8 cellular contexts compared by ENCODE assay signal in genomic region chr2:28753043-28753683, GRCh38. TPM values are rescaled to one million over a fixed set of nuclear protein-coding genes. Genes with fewer than 3 reads are reported as not detected.
DNase-seq lines count a peak whose midpoint lies in the region; ATAC-seq and TF ChIP-seq lines count a peak whose summit lies in the region.

No MANE protein-coding gene starts in this region.

- DNase-seq in activated CD4-positive, CD25-positive, alpha-beta regulatory T cell (lab: John Stamatoyannopoulos, UW), result peak in 3 of 4 experiments; percentile 4 to 14 (median 8)
- DNase-seq in NCI-H2227 (lab: John Stamatoyannopoulos, UW; ENCODE audit: unreplicated experiment) (peak; percentile 38), epithelial cell of esophagus (ENCODE audit: low read depth) (peak; percentile 86), superior temporal gyrus (ENCODE audit: extremely low spot score) (peak; percentile 75)
- DNase-seq in activated CD4-positive, alpha-beta memory T cell treated with anti-CD3 and anti-CD28 coated beads, Interleukin-2, amount 10 ng/mL, durations not matched to agents 7 days and 5 days, result peak; percentile 49

- TF ChIP-seq CTCF in epithelial cell of esophagus (IDR thresholded peaks at IDR 0.05; ENCODE audit: insufficient read depth, low read depth, low read length, missing control alignments), result peak; percentile 71

- H3K4me1 ChIP-seq in mucosa of stomach (ENCODE audit: control insufficient read depth, insufficient read depth, low read length), result peaks cover 42% of the 10 kb centered on the region

- no peaks in the 10 kb centered on the region for H3K9me3 ChIP-seq in mucosa of stomach (ENCODE audit: control insufficient read depth, low read length)

- no peaks in the 10 kb centered on the region for H3K9me3 Mint-ChIP-seq in activated CD4-positive, alpha-beta memory T cell treated with anti-CD3 and anti-CD28 coated beads, Interleukin-2, amount 10 ng/mL, durations not matched to agents 7 days and 5 days

- CTCF ChIA-PET in activated CD4-positive, alpha-beta memory T cell treated with anti-CD3 and anti-CD28 coated beads, Interleukin-2, amount 10 ng/mL, durations not matched to agents 7 days and 5 days (lab: Charles Lee), result interaction anchor here (1.1 to 7.6 kb wide), 5 partner anchors 137 to 208 kb away, joined by 3 to 108 read pairs (median 11); no protein-coding TSS in a partner anchor

- peaks cover 64% of the 10 kb centered on the region for H3K4me1 Mint-ChIP-seq in activated CD4-positive, alpha-beta memory T cell treated with anti-CD3 and anti-CD28 coated beads, Interleukin-2, amount 10 ng/mL, durations not matched to agents 7 days and 5 days

- H3K27ac Mint-ChIP-seq in activated CD4-positive, alpha-beta memory T cell treated with anti-CD3 and anti-CD28 coated beads, Interleukin-2, amount 10 ng/mL, durations not matched to agents 7 days and 5 days, result peak overlapping the region; percentile 94

- peak overlapping the region; percentile 99 for H3K9ac ChIP-seq in mucosa of stomach (ENCODE audit: low read length)

- ATAC-seq in activated CD4-positive, CD25-positive, alpha-beta regulatory T cell treated with anti-CD3 and anti-CD28 coated beads, Interleukin-2, amount 50 U/mL, for 24 hours, result no peak
- ATAC-seq in HG03342 (IDR thresholded peaks at IDR 0.05; ENCODE audit: unreplicated experiment), result no peak

- H3K4me3 ChIP-seq in epithelial cell of esophagus (ENCODE audit: low read length) (peak overlapping the region; percentile 89), mucosa of stomach (ENCODE audit: low read length) (peak overlapping the region; percentile 90)

- no peaks in the 10 kb centered on the region for H3K27me3 ChIP-seq in mucosa of stomach (ENCODE audit: control insufficient read depth, insufficient read depth, low read length)

- H3K27me3 Mint-ChIP-seq in activated CD4-positive, alpha-beta memory T cell treated with anti-CD3 and anti-CD28 coated beads, Interleukin-2, amount 10 ng/mL, durations not matched to agents 7 days and 5 days, result no peaks in the 10 kb centered on the region

- peaks cover 24% of the 10 kb centered on the region for H3K36me3 Mint-ChIP-seq in activated CD4-positive, alpha-beta memory T cell treated with anti-CD3 and anti-CD28 coated beads, Interleukin-2, amount 10 ng/mL, durations not matched to agents 7 days and 5 days (ENCODE audit: low read depth)

- H3K4me3 Mint-ChIP-seq in activated CD4-positive, alpha-beta memory T cell treated with anti-CD3 and anti-CD28 coated beads, Interleukin-2, amount 10 ng/mL, durations not matched to agents 7 days and 5 days, result peak overlapping the region; percentile 91

- no peaks in the 10 kb centered on the region for H3K36me3 ChIP-seq in mucosa of stomach (ENCODE audit: control insufficient read depth, insufficient read depth, low read length)

- POLR2A ChIA-PET in activated CD4-positive, alpha-beta memory T cell treated with anti-CD3 and anti-CD28 coated beads, Interleukin-2, amount 10 ng/mL, durations not matched to agents 7 days and 5 days (lab: Charles Lee), result interaction anchor here (1.9 to 5.5 kb wide), 7 partner anchors 56 to 262 kb away, joined by 3 to 50 read pairs (median 9); partner anchors contain the start of gene TRMT61B

RNA-seq across cellular contexts. Expression of gene PPP1CB, which starts 1.5 kb away (rescaled TPM):
- total RNA-seq in activated CD4-positive, alpha-beta memory T cell treated with anti-CD3 and anti-CD28 coated beads, Interleukin-2, amount 10 ng/mL, durations not matched to agents 7 days and 5 days, result 100 to 1,000 TPM; 211 to 213 TPM

RNA-seq across cellular contexts. Expression of gene SPDYA, which starts 57.5 kb away (rescaled TPM):
- total RNA-seq in activated CD4-positive, alpha-beta memory T cell treated with anti-CD3 and anti-CD28 coated beads, Interleukin-2, amount 10 ng/mL, durations not matched to agents 7 days and 5 days, result 1 to 10 TPM in 1 of 2 experiments, under 1 TPM in 1; 0.93 to 1.2 TPM

Comparison
In these comparisons a context has a peak if more than half of its experiments do, and no peak if none do; other contexts are left out.
1. DNase-seq: peak in every context shown above with its lines; median percentile 86 in epithelial cell of esophagus; 75 in superior temporal gyrus; 49 in activated CD4-positive, alpha-beta memory T cell treated with anti-CD3 and anti-CD28 coated beads, Interleukin-2, amount 10 ng/mL, durations not matched to agents 7 days and 5 days; 38 in NCI-H2227; 8 in activated CD4-positive, CD25-positive, alpha-beta regulatory T cell.